In genomic region chr7:132687016-132687415, GRCh38 we compare ENCODE assay signal across 1 cellular context.
TF ChIP-seq lines count a peak whose summit lies in the region.

No MANE protein-coding gene starts in this region.

TF ChIP-seq in H1, 55 proteins besides CTCF, POLR2A, EP300 and RAD21 (continued from another document):
- TF ChIP-seq SIRT6 (IDR thresholded peaks at IDR 0.05; ENCODE audit: low read length) = no peak
- TF ChIP-seq MAX (IDR thresholded peaks at IDR 0.05) = no peak
